19 cellular contexts compared by ENCODE assay signal in genomic region chr7:27109533-27110162, GRCh38. TPM values are rescaled to one million over a fixed set of nuclear protein-coding genes. Genes with fewer than 3 reads are reported as not detected.
DNase-seq lines count a peak whose midpoint lies in the region; ATAC-seq and TF ChIP-seq lines count a peak whose summit lies in the region.
"Had no signal": no experiment of that assay in that cellular context is flagged by ENCODE, and none has a peak within 500 bp of the region (broad histone marks: within the 10 kb centered on the region; RNA-seq: fewer than 3 reads in every experiment).

No MANE protein-coding gene starts in this region.

- DNase-seq in T-helper 17 cell (no peak), type B pancreatic cell (ENCODE audit: extremely low spot score, unreplicated experiment) (no peak), HCEC 1CT (no peak), NCI-H2171 (lab: John Stamatoyannopoulos, UW) (no peak), activated gamma-delta T cell (lab: John Stamatoyannopoulos, UW) (no peak), NCI-H2081 (lab: John Stamatoyannopoulos, UW) (no peak)
- DNase-seq: activated CD4-positive, alpha-beta T cell treated with anti-CD3 and anti-CD28 coated beads for 4 hours; activated naive CD4-positive, alpha-beta T cell treated with anti-CD3 and anti-CD28 coated beads, Interleukin-2, amount 10 ng/mL, durations not matched to agents 7 days and 5 days; caudate nucleus; DMS153; NCI-H1105 treated with DMSO at 0.1 percent for 48 hours; NCI-H2227 treated with DMSO at 0.1 percent for 48 hours; stimulated activated naive CD8-positive, alpha-beta T cell treated with anti-CD3 and anti-CD28 coated beads, Interleukin-15, amount 100 ng/mL, for 72 hours had no signal

- H3K27ac ChIP-seq in esophagus (ENCODE audit: low read depth in 2 of 2, low read length in 1 of 2): peak overlapping the region; percentile 96 to 97
- peak overlapping the region; percentile 95 for H3K27ac ChIP-seq in muscle layer of duodenum (ENCODE audit: low read length)
- H3K27ac ChIP-seq: BLaER1, HL-60, KMS-11 had no signal

- H3K9me3 Mint-ChIP-seq in type B pancreatic cell: no peaks in the 10 kb centered on the region
- H3K9me3 Mint-ChIP-seq: activated naive CD4-positive, alpha-beta T cell treated with anti-CD3 and anti-CD28 coated beads, Interleukin-2, amount 10 ng/mL, durations not matched to agents 7 days and 5 days; stimulated activated naive CD8-positive, alpha-beta T cell treated with anti-CD3 and anti-CD28 coated beads, Interleukin-15, amount 100 ng/mL, for 72 hours had no signal

- WGBS in esophagus, 2 donors: 55 to 73% methylated on average over 3 of the region's 3 CpGs

- no peak for ATAC-seq in T-helper 17 cell

- H3K4me3 ChIP-seq in esophagus (ENCODE audit: low read depth in 1 of 2, low read length in 2 of 2) (no peak overlapping the region), muscle layer of duodenum (ENCODE audit: low read depth in 1 of 2, low read length in 2 of 2) (peak overlapping the region in 1 of 2 donors; percentile 90)
- H3K4me3 ChIP-seq: BLaER1, mucosa of descending colon had no signal

- H3K27me3 Mint-ChIP-seq in T-helper 17 cell (peaks cover 13% of the 10 kb centered on the region), type B pancreatic cell (peaks cover 56% of the 10 kb centered on the region)

- H3K9me3 ChIP-seq in T-helper 17 cell (ENCODE audit: control insufficient read depth, low read length, poor library complexity, severe bottlenecking) (no peaks in the 10 kb centered on the region), esophagus (ENCODE audit: control insufficient read depth in 2 of 2, insufficient read depth in 1 of 2, low read depth in 1 of 2, low read length in 1 of 2) (no peaks in the 10 kb centered on the region), muscle layer of duodenum (ENCODE audit: control insufficient read depth in 1 of 2, low read length in 2 of 2) (no peaks in the 10 kb centered on the region)
- H3K9me3 ChIP-seq: mucosa of descending colon had no signal

- no peak for TF ChIP-seq CTCF in type B pancreatic cell (conservative IDR thresholded peaks at IDR 0.05)

- H3K4me1 ChIP-seq in esophagus (ENCODE audit: control insufficient read depth in 2 of 2, insufficient read depth in 2 of 2, low read length in 1 of 2) (peaks cover 0 to 10% of the 10 kb centered on the region in 2 donors), muscle layer of duodenum (ENCODE audit: control insufficient read depth in 1 of 2, insufficient read depth in 2 of 2, low read length in 2 of 2) (peaks cover 14 to 22% of the 10 kb centered on the region in 2 donors)
- H3K4me1 ChIP-seq: BLaER1 had no signal

- peak overlapping the region; percentile 15 for H3K4me3 Mint-ChIP-seq in T-helper 17 cell
- peak overlapping the region; percentile 97 for H3K4me3 Mint-ChIP-seq in type B pancreatic cell
- H3K4me3 Mint-ChIP-seq: activated naive CD4-positive, alpha-beta T cell treated with anti-CD3 and anti-CD28 coated beads, Interleukin-2, amount 10 ng/mL, durations not matched to agents 7 days and 5 days; stimulated activated naive CD8-positive, alpha-beta T cell treated with anti-CD3 and anti-CD28 coated beads, Interleukin-15, amount 100 ng/mL, for 72 hours had no signal

- H3K27me3 ChIP-seq in esophagus (ENCODE audit: control insufficient read depth in 1 of 2, insufficient read depth in 2 of 2, low read length in 2 of 2) (no peaks in the 10 kb centered on the region), muscle layer of duodenum (ENCODE audit: low read depth, low read length) (no peaks in the 10 kb centered on the region)
- H3K27me3 ChIP-seq: BLaER1 had no signal

- H3K27ac Mint-ChIP-seq in T-helper 17 cell (no peak overlapping the region), type B pancreatic cell (peak overlapping the region; percentile 97)
- H3K27ac Mint-ChIP-seq: activated naive CD4-positive, alpha-beta T cell treated with anti-CD3 and anti-CD28 coated beads, Interleukin-2, amount 10 ng/mL, durations not matched to agents 7 days and 5 days had no signal

- H3K36me3 ChIP-seq in esophagus (ENCODE audit: control insufficient read depth in 2 of 2, insufficient read depth in 2 of 2, low read length in 1 of 2) (no peaks in the 10 kb centered on the region), muscle layer of duodenum (ENCODE audit: control insufficient read depth in 1 of 2, insufficient read depth in 2 of 2, low read length in 2 of 2) (no peaks in the 10 kb centered on the region)
- H3K36me3 ChIP-seq: BLaER1 had no signal

- H3K4me1 Mint-ChIP-seq in T-helper 17 cell: no peaks in the 10 kb centered on the region
- H3K4me1 Mint-ChIP-seq in type B pancreatic cell (ENCODE audit: unreplicated experiment): peaks cover 43% of the 10 kb centered on the region
- H3K4me1 Mint-ChIP-seq: activated naive CD4-positive, alpha-beta T cell treated with anti-CD3 and anti-CD28 coated beads, Interleukin-2, amount 10 ng/mL, durations not matched to agents 7 days and 5 days; stimulated activated naive CD8-positive, alpha-beta T cell treated with anti-CD3 and anti-CD28 coated beads, Interleukin-15, amount 100 ng/mL, for 72 hours had no signal

- H3K36me3 Mint-ChIP-seq in T-helper 17 cell (ENCODE audit: low read depth) (no peaks in the 10 kb centered on the region), type B pancreatic cell (peaks cover 40% of the 10 kb centered on the region)
- H3K36me3 Mint-ChIP-seq: activated naive CD4-positive, alpha-beta T cell treated with anti-CD3 and anti-CD28 coated beads, Interleukin-2, amount 10 ng/mL, durations not matched to agents 7 days and 5 days had no signal

RNA-seq across cellular contexts. Expression of gene HOXA2, which starts 7.2 kb away (rescaled TPM):
- total RNA-seq in T-helper 17 cell: not detected
- 1 to 10 TPM; 1.8 to 2.3 TPM for polyA plus RNA-seq in esophagus
- total RNA-seq in type B pancreatic cell (ENCODE audit: low replicate concordance): 7.7 and 26.8 TPM in 2 replicates

RNA-seq across cellular contexts. Expression of gene HOXA1, which starts 13.8 kb away (rescaled TPM):
- total RNA-seq in T-helper 17 cell (under 1 TPM; 0.60 to 0.72 TPM), type B pancreatic cell (ENCODE audit: low replicate concordance) (9.5 and 22.0 TPM in 2 replicates)
- polyA plus RNA-seq in esophagus: 1 to 10 TPM; 1.5 to 2.1 TPM

RNA-seq across cellular contexts. Expression of gene HOXA4, which starts 20.9 kb away (rescaled TPM):
- total RNA-seq in T-helper 17 cell (under 1 TPM in 1 of 2 donors, not detected in 1; 0.26 TPM), type B pancreatic cell (ENCODE audit: low replicate concordance) (28.5 and 37.6 TPM in 2 replicates)
- polyA plus RNA-seq in esophagus: 1 to 10 TPM; 7.6 to 8.6 TPM

RNA-seq across cellular contexts. Expression of gene HOXA5, which starts 33.8 kb away (rescaled TPM):
- total RNA-seq in T-helper 17 cell (under 1 TPM in 1 of 2 donors, not detected in 1; 0.26 TPM), type B pancreatic cell (ENCODE audit: low replicate concordance) (55.0 and 77.7 TPM in 2 replicates)
- 1 to 10 TPM; 1.7 to 3.5 TPM for polyA plus RNA-seq in esophagus

RNA-seq across cellular contexts. Expression of gene HOXA6, which starts 37.9 kb away (rescaled TPM):
- total RNA-seq in T-helper 17 cell: not detected
- polyA plus RNA-seq in esophagus: under 1 TPM; 0.19 to 0.69 TPM
- total RNA-seq in type B pancreatic cell (ENCODE audit: low replicate concordance): 4.2 and 10.9 TPM in 2 replicates

Comparison
In these comparisons a context has a peak if more than half of its experiments do, and no peak if none do; other contexts are left out.
1. RNA of gene HOXA4, which starts 20.9 kb away (total RNA-seq): 28.5 to 37.6 TPM in type B pancreatic cell; 0.26 TPM in T-helper 17 cell; every median in the first group is over 10 times any median in the second.